1 cellular context compared by ENCODE assay signal in the genomic region with DNA sequence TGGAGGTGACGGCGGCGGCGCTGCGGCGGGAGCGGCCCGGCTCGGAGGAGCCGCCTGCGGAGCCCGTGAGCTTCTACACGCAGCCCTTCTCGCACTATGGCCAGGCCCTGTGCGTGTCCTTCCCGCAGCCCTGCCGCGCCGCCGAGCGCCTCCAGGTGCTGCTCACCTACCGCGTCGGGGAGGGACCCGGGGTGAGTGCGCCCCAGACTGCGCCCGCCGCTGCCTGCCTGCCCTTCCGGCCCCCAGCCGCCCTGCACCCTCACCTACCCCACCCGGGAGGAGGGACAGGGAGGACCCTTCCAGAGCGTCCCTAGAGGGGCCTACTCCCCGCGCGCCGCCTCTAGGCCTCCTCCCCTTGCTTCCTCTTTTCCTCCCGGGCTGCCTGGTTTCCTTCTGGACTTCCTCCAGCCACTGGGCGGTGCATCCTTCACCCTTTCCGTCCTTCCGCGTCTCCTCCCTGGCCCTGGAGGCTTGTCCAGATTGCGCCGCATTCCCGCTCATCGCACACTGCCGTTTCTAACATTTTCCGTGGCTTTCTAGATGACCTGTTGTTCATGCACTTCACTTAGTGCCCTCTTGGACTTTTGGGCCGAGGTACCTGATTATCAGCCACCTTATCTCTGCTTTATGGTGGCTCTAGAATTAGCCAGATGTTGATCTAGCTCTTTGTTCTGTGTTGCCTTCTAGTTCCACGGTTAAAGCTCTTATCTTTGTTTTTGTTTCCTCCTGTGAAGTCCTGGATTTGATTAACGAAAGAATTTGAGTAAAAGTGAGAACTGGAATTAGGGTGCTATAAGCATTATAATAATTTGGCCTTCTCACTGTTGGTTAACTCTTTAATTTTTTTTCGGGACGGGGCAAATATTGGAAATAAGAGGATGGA.
A peak's percentile ranks its signal among the peaks of the same experiment; 100 is the strongest.
TF ChIP-seq lines count a peak whose summit lies in the region.

No MANE protein-coding gene starts in this region.

TF ChIP-seq in HepG2, 621 proteins besides CTCF, POLR2A, EP300 and RAD21 (continued from another document and continues in another):
- TF ChIP-seq ZNF337 (CRISPR knock-in tag; IDR thresholded peaks at IDR 0.05; ENCODE audit: borderline replicate concordance, low read depth) (no peak), ZNF549 (CRISPR knock-in tag; IDR thresholded peaks at IDR 0.05) (no peak), ZMAT3 (CRISPR knock-in tag; conservative IDR thresholded peaks at IDR 0.05) (no peak), SIN3B (IDR thresholded peaks at IDR 0.05; ENCODE audit: low read length) (no peak), NFIC (IDR thresholded peaks at IDR 0.05; ENCODE audit: low read length) (no peak), ZFY (CRISPR knock-in tag; IDR thresholded peaks at IDR 0.05) (peak; percentile 93), ZFP37 (CRISPR knock-in tag; IDR thresholded peaks at IDR 0.05; ENCODE audit: borderline replicate concordance) (no peak), ZNF558 (CRISPR knock-in tag; IDR thresholded peaks at IDR 0.05; ENCODE audit: borderline replicate concordance) (0 out of 2 replicates have a peak, but pooled peaks have one; percentile 17), ZNF567 (CRISPR knock-in tag; IDR thresholded peaks at IDR 0.05; ENCODE audit: borderline replicate concordance) (0 out of 2 replicates have a peak, but pooled peaks have one; percentile 56), ZNF572 (CRISPR knock-in tag; IDR thresholded peaks at IDR 0.05) (no peak), ZNF780A (CRISPR knock-in tag; IDR thresholded peaks at IDR 0.05) (no peak), ZSCAN30 (CRISPR knock-in tag; IDR thresholded peaks at IDR 0.05) (no peak), ZNF460 (CRISPR knock-in tag; IDR thresholded peaks at IDR 0.05; ENCODE audit: borderline replicate concordance) (no peak), NFE2 (CRISPR knock-in tag; IDR thresholded peaks at IDR 0.05) (no peak), ZNF329 (CRISPR knock-in tag; IDR thresholded peaks at IDR 0.05; ENCODE audit: low read depth) (0 out of 2 replicates have a peak, but pooled peaks have one; percentile 50), ZSCAN9 (CRISPR knock-in tag; IDR thresholded peaks at IDR 0.05; ENCODE audit: borderline replicate concordance) (no peak), ZNF614 (CRISPR knock-in tag; IDR thresholded peaks at IDR 0.05; ENCODE audit: borderline replicate concordance) (no peak), FOXA3 (CRISPR knock-in tag; IDR thresholded peaks at IDR 0.05) (no peak; the same call in 1 of the 2 replicates), SP2 (CRISPR knock-in tag; IDR thresholded peaks at IDR 0.05) (peak; percentile 41; the same call in 1 of the 2 replicates), CC2D1A (CRISPR knock-in tag; IDR thresholded peaks at IDR 0.05) (no peak), RARG (CRISPR knock-in tag; IDR thresholded peaks at IDR 0.05; ENCODE audit: low read depth) (no peak), ZNF879 (CRISPR knock-in tag; IDR thresholded peaks at IDR 0.05) (no peak), PHF21A (CRISPR knock-in tag; IDR thresholded peaks at IDR 0.05) (0 out of 2 replicates have a peak, but pooled peaks have one; percentile 14), ZNF747 (CRISPR knock-in tag; IDR thresholded peaks at IDR 0.05; ENCODE audit: borderline replicate concordance) (0 out of 2 replicates have a peak, but pooled peaks have one; percentile 35), ZNF296 (CRISPR knock-in tag; conservative IDR thresholded peaks at IDR 0.05) (no peak), TBP (CRISPR knock-in tag; IDR thresholded peaks at IDR 0.05) (no peak), FIP1L1 (IDR thresholded peaks at IDR 0.05; ENCODE audit: borderline replicate concordance, insufficient read depth, low read depth, low read length) (no peak), RFX1 (IDR thresholded peaks at IDR 0.05) (no peak), RFXAP (CRISPR knock-in tag; IDR thresholded peaks at IDR 0.05; ENCODE audit: borderline replicate concordance) (0 out of 2 replicates have a peak, but pooled peaks have one; percentile 7), ZSCAN21 (CRISPR knock-in tag; IDR thresholded peaks at IDR 0.05; ENCODE audit: borderline replicate concordance) (no peak; the same call in 1 of the 2 replicates), HMG20B (CRISPR knock-in tag; conservative IDR thresholded peaks at IDR 0.05) (0 out of 2 replicates have a peak, but pooled peaks have one; percentile 13), FOSL1 (CRISPR knock-in tag; IDR thresholded peaks at IDR 0.05; ENCODE audit: borderline replicate concordance) (no peak), ZNF20 (CRISPR knock-in tag; IDR thresholded peaks at IDR 0.05) (0 out of 2 replicates have a peak, but pooled peaks have one; percentile 61), SP140L (CRISPR knock-in tag; IDR thresholded peaks at IDR 0.05; ENCODE audit: borderline replicate concordance) (no peak), PCBP2 (optimal IDR thresholded peaks at IDR 0.05; ENCODE audit: low read depth, low read length, poor library complexity, severe bottlenecking) (no peak), ZSCAN25 (CRISPR knock-in tag; IDR thresholded peaks at IDR 0.05) (peak; percentile 46; the same call in 1 of the 2 replicates), EED (CRISPR knock-in tag; IDR thresholded peaks at IDR 0.05) (peak; percentile 77; the same call in 1 of the 2 replicates), ZNF598 (CRISPR knock-in tag; IDR thresholded peaks at IDR 0.05; ENCODE audit: borderline replicate concordance) (no peak)
- TF ChIP-seq, protein P1, sequence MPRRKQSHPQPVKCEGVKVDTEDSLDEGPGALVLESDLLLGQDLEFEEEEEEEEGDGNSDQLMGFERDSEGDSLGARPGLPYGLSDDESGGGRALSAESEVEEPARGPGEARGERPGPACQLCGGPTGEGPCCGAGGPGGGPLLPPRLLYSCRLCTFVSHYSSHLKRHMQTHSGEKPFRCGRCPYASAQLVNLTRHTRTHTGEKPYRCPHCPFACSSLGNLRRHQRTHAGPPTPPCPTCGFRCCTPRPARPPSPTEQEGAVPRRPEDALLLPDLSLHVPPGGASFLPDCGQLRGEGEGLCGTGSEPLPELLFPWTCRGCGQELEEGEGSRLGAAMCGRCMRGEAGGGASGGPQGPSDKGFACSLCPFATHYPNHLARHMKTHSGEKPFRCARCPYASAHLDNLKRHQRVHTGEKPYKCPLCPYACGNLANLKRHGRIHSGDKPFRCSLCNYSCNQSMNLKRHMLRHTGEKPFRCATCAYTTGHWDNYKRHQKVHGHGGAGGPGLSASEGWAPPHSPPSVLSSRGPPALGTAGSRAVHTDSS (CRISPR knock-in tag; conservative IDR thresholded peaks at IDR 0.05), result peak; percentile 84; the same call in 1 of the 2 replicates
- TF ChIP-seq, protein P2, sequence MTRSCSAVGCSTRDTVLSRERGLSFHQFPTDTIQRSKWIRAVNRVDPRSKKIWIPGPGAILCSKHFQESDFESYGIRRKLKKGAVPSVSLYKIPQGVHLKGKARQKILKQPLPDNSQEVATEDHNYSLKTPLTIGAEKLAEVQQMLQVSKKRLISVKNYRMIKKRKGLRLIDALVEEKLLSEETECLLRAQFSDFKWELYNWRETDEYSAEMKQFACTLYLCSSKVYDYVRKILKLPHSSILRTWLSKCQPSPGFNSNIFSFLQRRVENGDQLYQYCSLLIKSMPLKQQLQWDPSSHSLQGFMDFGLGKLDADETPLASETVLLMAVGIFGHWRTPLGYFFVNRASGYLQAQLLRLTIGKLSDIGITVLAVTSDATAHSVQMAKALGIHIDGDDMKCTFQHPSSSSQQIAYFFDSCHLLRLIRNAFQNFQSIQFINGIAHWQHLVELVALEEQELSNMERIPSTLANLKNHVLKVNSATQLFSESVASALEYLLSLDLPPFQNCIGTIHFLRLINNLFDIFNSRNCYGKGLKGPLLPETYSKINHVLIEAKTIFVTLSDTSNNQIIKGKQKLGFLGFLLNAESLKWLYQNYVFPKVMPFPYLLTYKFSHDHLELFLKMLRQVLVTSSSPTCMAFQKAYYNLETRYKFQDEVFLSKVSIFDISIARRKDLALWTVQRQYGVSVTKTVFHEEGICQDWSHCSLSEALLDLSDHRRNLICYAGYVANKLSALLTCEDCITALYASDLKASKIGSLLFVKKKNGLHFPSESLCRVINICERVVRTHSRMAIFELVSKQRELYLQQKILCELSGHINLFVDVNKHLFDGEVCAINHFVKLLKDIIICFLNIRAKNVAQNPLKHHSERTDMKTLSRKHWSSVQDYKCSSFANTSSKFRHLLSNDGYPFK (CRISPR knock-in tag; IDR thresholded peaks at IDR 0.05; ENCODE audit: borderline replicate concordance), result peak; percentile 82; the same call in 1 of the 2 replicates
- TF ChIP-seq, protein P3, sequence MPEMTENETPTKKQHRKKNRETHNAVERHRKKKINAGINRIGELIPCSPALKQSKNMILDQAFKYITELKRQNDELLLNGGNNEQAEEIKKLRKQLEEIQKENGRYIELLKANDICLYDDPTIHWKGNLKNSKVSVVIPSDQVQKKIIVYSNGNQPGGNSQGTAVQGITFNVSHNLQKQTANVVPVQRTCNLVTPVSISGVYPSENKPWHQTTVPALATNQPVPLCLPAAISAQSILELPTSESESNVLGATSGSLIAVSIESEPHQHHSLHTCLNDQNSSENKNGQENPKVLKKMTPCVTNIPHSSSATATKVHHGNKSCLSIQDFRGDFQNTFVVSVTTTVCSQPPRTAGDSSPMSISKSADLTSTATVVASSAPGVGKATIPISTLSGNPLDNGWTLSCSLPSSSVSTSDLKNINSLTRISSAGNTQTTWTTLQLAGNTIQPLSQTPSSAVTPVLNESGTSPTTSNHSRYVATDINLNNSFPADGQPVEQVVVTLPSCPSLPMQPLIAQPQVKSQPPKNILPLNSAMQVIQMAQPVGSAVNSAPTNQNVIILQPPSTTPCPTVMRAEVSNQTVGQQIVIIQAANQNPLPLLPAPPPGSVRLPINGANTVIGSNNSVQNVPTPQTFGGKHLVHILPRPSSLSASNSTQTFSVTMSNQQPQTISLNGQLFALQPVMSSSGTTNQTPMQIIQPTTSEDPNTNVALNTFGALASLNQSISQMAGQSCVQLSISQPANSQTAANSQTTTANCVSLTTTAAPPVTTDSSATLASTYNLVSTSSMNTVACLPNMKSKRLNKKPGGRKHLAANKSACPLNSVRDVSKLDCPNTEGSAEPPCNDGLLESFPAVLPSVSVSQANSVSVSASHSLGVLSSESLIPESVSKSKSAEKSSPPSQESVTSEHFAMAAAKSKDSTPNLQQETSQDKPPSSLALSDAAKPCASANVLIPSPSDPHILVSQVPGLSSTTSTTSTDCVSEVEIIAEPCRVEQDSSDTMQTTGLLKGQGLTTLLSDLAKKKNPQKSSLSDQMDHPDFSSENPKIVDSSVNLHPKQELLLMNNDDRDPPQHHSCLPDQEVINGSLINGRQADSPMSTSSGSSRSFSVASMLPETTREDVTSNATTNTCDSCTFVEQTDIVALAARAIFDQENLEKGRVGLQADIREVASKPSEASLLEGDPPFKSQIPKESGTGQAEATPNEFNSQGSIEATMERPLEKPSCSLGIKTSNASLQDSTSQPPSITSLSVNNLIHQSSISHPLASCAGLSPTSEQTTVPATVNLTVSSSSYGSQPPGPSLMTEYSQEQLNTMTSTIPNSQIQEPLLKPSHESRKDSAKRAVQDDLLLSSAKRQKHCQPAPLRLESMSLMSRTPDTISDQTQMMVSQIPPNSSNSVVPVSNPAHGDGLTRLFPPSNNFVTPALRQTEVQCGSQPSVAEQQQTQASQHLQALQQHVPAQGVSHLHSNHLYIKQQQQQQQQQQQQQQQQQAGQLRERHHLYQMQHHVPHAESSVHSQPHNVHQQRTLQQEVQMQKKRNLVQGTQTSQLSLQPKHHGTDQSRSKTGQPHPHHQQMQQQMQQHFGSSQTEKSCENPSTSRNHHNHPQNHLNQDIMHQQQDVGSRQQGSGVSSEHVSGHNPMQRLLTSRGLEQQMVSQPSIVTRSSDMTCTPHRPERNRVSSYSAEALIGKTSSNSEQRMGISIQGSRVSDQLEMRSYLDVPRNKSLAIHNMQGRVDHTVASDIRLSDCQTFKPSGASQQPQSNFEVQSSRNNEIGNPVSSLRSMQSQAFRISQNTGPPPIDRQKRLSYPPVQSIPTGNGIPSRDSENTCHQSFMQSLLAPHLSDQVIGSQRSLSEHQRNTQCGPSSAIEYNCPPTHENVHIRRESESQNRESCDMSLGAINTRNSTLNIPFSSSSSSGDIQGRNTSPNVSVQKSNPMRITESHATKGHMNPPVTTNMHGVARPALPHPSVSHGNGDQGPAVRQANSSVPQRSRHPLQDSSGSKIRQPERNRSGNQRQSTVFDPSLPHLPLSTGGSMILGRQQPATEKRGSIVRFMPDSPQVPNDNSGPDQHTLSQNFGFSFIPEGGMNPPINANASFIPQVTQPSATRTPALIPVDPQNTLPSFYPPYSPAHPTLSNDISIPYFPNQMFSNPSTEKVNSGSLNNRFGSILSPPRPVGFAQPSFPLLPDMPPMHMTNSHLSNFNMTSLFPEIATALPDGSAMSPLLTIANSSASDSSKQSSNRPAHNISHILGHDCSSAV (CRISPR knock-in tag; IDR thresholded peaks at IDR 0.05; ENCODE audit: borderline replicate concordance), result no peak
- TF ChIP-seq, protein P4, sequence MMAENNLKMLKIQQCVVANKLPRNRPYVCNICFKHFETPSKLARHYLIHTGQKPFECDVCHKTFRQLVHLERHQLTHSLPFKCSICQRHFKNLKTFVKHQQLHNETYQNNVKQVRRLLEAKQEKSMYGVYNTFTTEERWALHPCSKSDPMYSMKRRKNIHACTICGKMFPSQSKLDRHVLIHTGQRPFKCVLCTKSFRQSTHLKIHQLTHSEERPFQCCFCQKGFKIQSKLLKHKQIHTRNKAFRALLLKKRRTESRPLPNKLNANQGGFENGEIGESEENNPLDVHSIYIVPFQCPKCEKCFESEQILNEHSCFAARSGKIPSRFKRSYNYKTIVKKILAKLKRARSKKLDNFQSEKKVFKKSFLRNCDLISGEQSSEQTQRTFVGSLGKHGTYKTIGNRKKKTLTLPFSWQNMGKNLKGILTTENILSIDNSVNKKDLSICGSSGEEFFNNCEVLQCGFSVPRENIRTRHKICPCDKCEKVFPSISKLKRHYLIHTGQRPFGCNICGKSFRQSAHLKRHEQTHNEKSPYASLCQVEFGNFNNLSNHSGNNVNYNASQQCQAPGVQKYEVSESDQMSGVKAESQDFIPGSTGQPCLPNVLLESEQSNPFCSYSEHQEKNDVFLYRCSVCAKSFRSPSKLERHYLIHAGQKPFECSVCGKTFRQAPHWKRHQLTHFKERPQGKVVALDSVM (CRISPR knock-in tag; IDR thresholded peaks at IDR 0.05), result peak; percentile 20; the same call in 1 of the 2 replicates
- TF ChIP-seq, protein P5, sequence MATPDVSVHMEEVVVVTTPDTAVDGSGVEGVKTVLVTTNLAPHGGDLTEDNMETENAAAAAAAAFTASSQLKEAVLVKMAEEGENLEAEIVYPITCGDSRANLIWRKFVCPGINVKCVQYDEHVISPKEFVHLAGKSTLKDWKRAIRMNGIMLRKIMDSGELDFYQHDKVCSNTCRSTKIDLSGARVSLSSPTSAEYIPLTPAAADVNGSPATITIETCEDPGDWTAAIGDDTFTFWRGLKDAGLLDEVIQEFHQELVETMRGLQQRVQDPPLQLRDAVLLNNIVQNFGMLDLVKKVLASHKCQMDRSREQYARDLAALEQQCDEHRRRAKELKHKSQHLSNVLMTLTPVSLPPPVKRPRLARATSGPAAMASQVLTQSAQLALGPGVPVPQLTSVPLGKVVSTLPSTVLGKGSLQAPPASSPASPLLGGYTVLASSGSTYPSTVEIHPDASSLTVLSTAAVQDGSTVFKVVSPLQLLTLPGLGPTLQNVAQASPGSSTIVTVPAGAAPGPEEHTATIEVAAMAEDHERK (CRISPR knock-in tag; IDR thresholded peaks at IDR 0.05; ENCODE audit: low read depth), result no peak
- TF ChIP-seq, protein P6, sequence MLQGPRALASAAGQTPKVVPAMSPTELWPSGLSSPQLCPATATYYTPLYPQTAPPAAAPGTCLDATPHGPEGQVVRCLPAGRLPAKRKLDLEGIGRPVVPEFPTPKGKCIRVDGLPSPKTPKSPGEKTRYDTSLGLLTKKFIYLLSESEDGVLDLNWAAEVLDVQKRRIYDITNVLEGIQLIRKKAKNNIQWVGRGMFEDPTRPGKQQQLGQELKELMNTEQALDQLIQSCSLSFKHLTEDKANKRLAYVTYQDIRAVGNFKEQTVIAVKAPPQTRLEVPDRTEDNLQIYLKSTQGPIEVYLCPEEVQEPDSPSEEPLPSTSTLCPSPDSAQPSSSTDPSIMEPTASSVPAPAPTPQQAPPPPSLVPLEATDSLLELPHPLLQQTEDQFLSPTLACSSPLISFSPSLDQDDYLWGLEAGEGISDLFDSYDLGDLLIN (CRISPR knock-in tag; IDR thresholded peaks at IDR 0.05; ENCODE audit: borderline replicate concordance), result 0 out of 2 replicates have a peak, but pooled peaks have one; percentile 72
